In the genomic region with DNA sequence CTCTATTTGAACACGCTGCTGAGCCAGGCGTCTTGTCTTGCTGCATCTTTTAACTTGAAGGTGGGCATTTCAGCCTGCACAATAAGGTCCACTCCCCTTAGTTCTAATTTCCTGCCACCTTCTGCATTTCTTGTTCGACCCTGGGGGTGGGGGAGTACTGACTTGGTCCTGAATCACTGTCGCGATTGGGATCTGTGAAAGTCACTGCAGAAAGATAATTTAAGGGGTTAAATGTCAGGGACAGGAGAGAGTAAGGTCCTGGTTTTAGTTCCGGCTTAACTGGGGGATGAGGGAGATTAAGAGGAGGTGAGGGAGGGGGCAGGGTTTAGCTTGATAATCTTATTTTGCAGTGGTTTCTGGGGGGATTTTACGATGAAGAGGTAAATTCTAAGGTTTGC, we compare ENCODE assay signal across 8 cellular contexts.
A peak's percentile ranks its signal among the peaks of the same experiment; 100 is the strongest.
DNase-seq lines count a peak whose midpoint lies in the region; ATAC-seq, FAIRE-seq and TF ChIP-seq lines count a peak whose summit lies in the region.

No MANE protein-coding gene starts in this region.

- FAIRE-seq in endothelial cell of umbilical vein (lab: Jason Lieb, UNC), result no peak

- H3K79me2 ChIP-seq in OCI-LY3 (ENCODE audit: low read length), result no peaks in the 10 kb centered on the region
- no peaks in the 10 kb centered on the region for H3K79me2 ChIP-seq in endothelial cell of umbilical vein (ENCODE audit: control insufficient read depth, insufficient read depth, low read length)
- H3K79me2 ChIP-seq in osteoblast (ENCODE audit: insufficient read depth, low read length), result no peaks in the 10 kb centered on the region

- H3K27me3 ChIP-seq in OCI-LY3 (ENCODE audit: low read depth, low read length) (no peaks in the 10 kb centered on the region), endothelial cell of umbilical vein (ENCODE audit: control insufficient read depth in 2 of 2, insufficient read depth in 2 of 2, low read length in 2 of 2) (peaks cover 0 to 7% of the 10 kb centered on the region in 2 experiments), osteoblast (ENCODE audit: insufficient read depth, low read length) (no peaks in the 10 kb centered on the region)

- H3K36me3 ChIP-seq in OCI-LY3 (replicated peaks; ENCODE audit: low read depth, low read length) (no peaks in the 10 kb centered on the region), endothelial cell of umbilical vein (ENCODE audit: control insufficient read depth in 2 of 2, extremely low read depth in 1 of 2, insufficient read depth in 2 of 2, low read length in 2 of 2) (no peaks in the 10 kb centered on the region), osteoblast (ENCODE audit: insufficient read depth, low read length) (no peaks in the 10 kb centered on the region)

- no peak for TF ChIP-seq POLR2A in endothelial cell of umbilical vein (IDR thresholded peaks at IDR 0.05; ENCODE audit: low read depth, low read length)

- H3K9ac ChIP-seq in OCI-LY3 (ENCODE audit: low read length), result peak overlapping the region; percentile 50
- H3K9ac ChIP-seq in endothelial cell of umbilical vein (replicated peaks; ENCODE audit: extremely low read depth, insufficient read depth, low read length), result no peak overlapping the region

- no peak for ATAC-seq in HG03095 (IDR thresholded peaks at IDR 0.05; ENCODE audit: unreplicated experiment)
- no peak for ATAC-seq in HG02642 (IDR thresholded peaks at IDR 0.05; ENCODE audit: poor library complexity, unreplicated experiment)

- dilution Hi-C loops in endothelial cell of umbilical vein (cut with MboI; ENCODE audit: extremely low pct_ligation_motif_present, low sequenced_read_pairs), result no loop called here

- no peaks in the 10 kb centered on the region for H3K9me1 ChIP-seq in endothelial cell of umbilical vein (replicated peaks; ENCODE audit: control insufficient read depth, extremely low read depth, insufficient read depth, low read length)

- no peak overlapping the region for H3K27ac ChIP-seq in OCI-LY3 (ENCODE audit: low read length)
- H3K27ac ChIP-seq in endothelial cell of umbilical vein (ENCODE audit: insufficient read depth, low read depth, low read length), result no peak overlapping the region
- no peak overlapping the region for H3K27ac ChIP-seq in osteoblast (ENCODE audit: low read depth, low read length)

- CTCF ChIA-PET in endothelial cell of umbilical vein (lab: Charles Lee), result interaction anchor here (0.6 to 7.7 kb wide), 24 partner anchors 10 to 283 kb away, joined by 3 to 218 read pairs (median 5); partner anchors contain the start of genes MRPS6 and SLC5A3

- H3K4me2 ChIP-seq in OCI-LY3 (ENCODE audit: low read length) (peak overlapping the region; percentile 72), endothelial cell of umbilical vein (ENCODE audit: insufficient read depth, low read length) (peak overlapping the region; percentile 73), osteoblast (ENCODE audit: insufficient read depth, low read length) (peak overlapping the region; percentile 94)

- POLR2A ChIA-PET in endothelial cell of umbilical vein (lab: Charles Lee), result no interaction called here

- H3K4me1 ChIP-seq in OCI-LY3 (ENCODE audit: low read length) (peaks cover 27% of the 10 kb centered on the region), endothelial cell of umbilical vein (ENCODE audit: control insufficient read depth, extremely low read depth, insufficient read depth, low read length) (peaks cover 6% of the 10 kb centered on the region), osteoblast (ENCODE audit: insufficient read depth, low read length) (peaks cover 6% of the 10 kb centered on the region)

- DNase-seq in CD1c-positive myeloid dendritic cell (ENCODE audit: extremely low spot score), result peak; percentile 9
- no peak for DNase-seq in endothelial cell of umbilical vein (ENCODE audit: low read depth, low spot score)
- no peak for DNase-seq in osteoblast (ENCODE audit: insufficient read length, low spot score, missing footprints)
- DNase-seq in dedifferentiated amniotic fluid mesenchymal stem cell (ENCODE audit: extremely low spot score), result no peak
- no peak for DNase-seq in SK-N-DZ (ENCODE audit: low spot score)

- no peaks in the 10 kb centered on the region for H3K9me3 ChIP-seq in OCI-LY3 (ENCODE audit: insufficient read depth, low read length)
- H3K9me3 ChIP-seq in endothelial cell of umbilical vein (replicated peaks; ENCODE audit: control insufficient read depth, insufficient read depth, low read length), result no peaks in the 10 kb centered on the region
- no peaks in the 10 kb centered on the region for H3K9me3 ChIP-seq in osteoblast (ENCODE audit: low read depth, low read length)

- peak overlapping the region; percentile 52 for H2AFZ ChIP-seq in OCI-LY3 (ENCODE audit: low read depth, low read length)
- peak overlapping the region; percentile 89 for H2AFZ ChIP-seq in endothelial cell of umbilical vein (ENCODE audit: low read depth, low read length)
- H2AFZ ChIP-seq in osteoblast (ENCODE audit: low read length), result peak overlapping the region; percentile 89

- no peak for TF ChIP-seq CTCF in OCI-LY3 (IDR thresholded peaks at IDR 0.05; ENCODE audit: low read depth, low read length)
- no peak for TF ChIP-seq CTCF in endothelial cell of umbilical vein (IDR thresholded peaks at IDR 0.05; ENCODE audit: extremely low read depth in 1 of 2, insufficient read depth in 1 of 2, low read depth in 1 of 2, low read length in 2 of 2)
- TF ChIP-seq CTCF in osteoblast (IDR thresholded peaks at IDR 0.05; ENCODE audit: extremely low read depth, low read depth, low read length), result no peak

- H4K20me1 ChIP-seq in OCI-LY3 (ENCODE audit: insufficient read depth, low read length) (no peaks in the 10 kb centered on the region), endothelial cell of umbilical vein (replicated peaks; ENCODE audit: control insufficient read depth, extremely low read depth, insufficient read depth, low read length) (no peaks in the 10 kb centered on the region), osteoblast (ENCODE audit: insufficient read depth, low read length) (no peaks in the 10 kb centered on the region)

- intact Hi-C loops in endothelial cell of umbilical vein (cut with micrococcal nuclease), result loop anchor here (5.0 kb wide), 2 partner anchors 109 to 129 kb away; partner anchors contain the start of genes MRPS6 and SLC5A3

- no TSS peak for BruUV-seq in endothelial cell of umbilical vein (replicated peaks; lab: Mats Ljungman, UMichigan)

- H3K4me3 ChIP-seq in OCI-LY3 (ENCODE audit: low read length) (peak overlapping the region; percentile 76), endothelial cell of umbilical vein (replicated peaks in 1 of 3; ENCODE audit: insufficient read depth in 1 of 3, low read depth in 1 of 3, low read length in 3 of 3) (peak overlapping the region; percentile 7 to 45 (median 27)), osteoblast (ENCODE audit: insufficient read depth, low read length) (peak overlapping the region; percentile 69)

TF ChIP-seq in endothelial cell of umbilical vein, 7 proteins besides CTCF, POLR2A, EP300 and RAD21:
- no peak for TF ChIP-seq GATA2 (IDR thresholded peaks at IDR 0.05; ENCODE audit: insufficient read depth, insufficient read length, low read depth, low read length)
- no peak for TF ChIP-seq FOS (IDR thresholded peaks at IDR 0.05; ENCODE audit: borderline replicate concordance, insufficient read depth, low read length)
- TF ChIP-seq POLR2AphosphoS5 (IDR thresholded peaks at IDR 0.05; ENCODE audit: insufficient read depth, low read depth, low read length), result no peak
- TF ChIP-seq MYC (IDR thresholded peaks at IDR 0.05; ENCODE audit: low read depth, low read length), result no peak
- no peak for TF ChIP-seq JUN (IDR thresholded peaks at IDR 0.05; ENCODE audit: borderline replicate concordance, insufficient read depth, insufficient read length, low read depth)
- no peak for TF ChIP-seq EZH2 (IDR thresholded peaks at IDR 0.05; ENCODE audit: borderline replicate concordance, low read depth, low read length, severe bottlenecking)
- no peak for TF ChIP-seq MAX (IDR thresholded peaks at IDR 0.05; ENCODE audit: insufficient read depth, insufficient read length)
